Comparison of ENCODE assay signal across 1 cellular context in the genomic region with DNA sequence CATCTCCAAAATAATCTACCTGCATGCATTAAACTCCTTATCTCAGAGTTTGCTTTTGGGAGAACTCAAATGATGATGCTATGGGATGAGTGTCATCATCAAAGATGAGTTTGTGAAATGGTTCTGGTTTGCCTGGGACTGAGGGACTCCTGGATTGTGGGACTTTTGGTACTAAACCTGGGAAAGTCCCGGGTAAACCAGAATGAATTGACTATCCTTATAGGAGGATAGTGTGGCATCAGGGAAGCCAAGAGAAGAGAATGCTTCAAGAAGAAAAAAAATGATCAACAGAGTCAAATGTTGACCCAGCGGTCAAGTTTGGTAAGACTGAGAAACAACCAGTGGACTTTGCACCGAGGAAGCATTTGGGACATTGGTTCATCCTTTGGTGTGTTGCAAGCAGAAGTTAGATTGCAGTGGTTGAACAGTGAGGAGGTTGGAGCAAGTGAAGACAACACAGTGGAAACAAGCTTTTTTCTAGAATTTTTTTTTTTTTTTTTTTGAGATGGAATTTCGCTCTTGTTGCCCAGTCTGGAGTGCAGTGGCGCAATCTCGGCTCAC.
TF ChIP-seq lines count a peak whose summit lies in the region.

No MANE protein-coding gene starts in this region.

TF ChIP-seq in GM12878, 131 proteins besides CTCF, POLR2A, EP300 and RAD21:
- TF ChIP-seq IKZF1 (conservative IDR thresholded peaks at IDR 0.05), result peak; percentile 45; the same call in 1 of the 2 replicates
- TF ChIP-seq, protein P1, sequence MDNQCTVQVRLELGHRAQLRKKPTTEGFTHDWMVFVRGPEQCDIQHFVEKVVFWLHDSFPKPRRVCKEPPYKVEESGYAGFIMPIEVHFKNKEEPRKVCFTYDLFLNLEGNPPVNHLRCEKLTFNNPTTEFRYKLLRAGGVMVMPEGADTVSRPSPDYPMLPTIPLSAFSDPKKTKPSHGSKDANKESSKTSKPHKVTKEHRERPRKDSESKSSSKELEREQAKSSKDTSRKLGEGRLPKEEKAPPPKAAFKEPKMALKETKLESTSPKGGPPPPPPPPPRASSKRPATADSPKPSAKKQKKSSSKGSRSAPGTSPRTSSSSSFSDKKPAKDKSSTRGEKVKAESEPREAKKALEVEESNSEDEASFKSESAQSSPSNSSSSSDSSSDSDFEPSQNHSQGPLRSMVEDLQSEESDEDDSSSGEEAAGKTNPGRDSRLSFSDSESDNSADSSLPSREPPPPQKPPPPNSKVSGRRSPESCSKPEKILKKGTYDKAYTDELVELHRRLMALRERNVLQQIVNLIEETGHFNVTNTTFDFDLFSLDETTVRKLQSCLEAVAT (IDR thresholded peaks at IDR 0.05), result no peak
TF ChIP-seq in GM12878: peak in this region for 1.
